In the genomic region with DNA sequence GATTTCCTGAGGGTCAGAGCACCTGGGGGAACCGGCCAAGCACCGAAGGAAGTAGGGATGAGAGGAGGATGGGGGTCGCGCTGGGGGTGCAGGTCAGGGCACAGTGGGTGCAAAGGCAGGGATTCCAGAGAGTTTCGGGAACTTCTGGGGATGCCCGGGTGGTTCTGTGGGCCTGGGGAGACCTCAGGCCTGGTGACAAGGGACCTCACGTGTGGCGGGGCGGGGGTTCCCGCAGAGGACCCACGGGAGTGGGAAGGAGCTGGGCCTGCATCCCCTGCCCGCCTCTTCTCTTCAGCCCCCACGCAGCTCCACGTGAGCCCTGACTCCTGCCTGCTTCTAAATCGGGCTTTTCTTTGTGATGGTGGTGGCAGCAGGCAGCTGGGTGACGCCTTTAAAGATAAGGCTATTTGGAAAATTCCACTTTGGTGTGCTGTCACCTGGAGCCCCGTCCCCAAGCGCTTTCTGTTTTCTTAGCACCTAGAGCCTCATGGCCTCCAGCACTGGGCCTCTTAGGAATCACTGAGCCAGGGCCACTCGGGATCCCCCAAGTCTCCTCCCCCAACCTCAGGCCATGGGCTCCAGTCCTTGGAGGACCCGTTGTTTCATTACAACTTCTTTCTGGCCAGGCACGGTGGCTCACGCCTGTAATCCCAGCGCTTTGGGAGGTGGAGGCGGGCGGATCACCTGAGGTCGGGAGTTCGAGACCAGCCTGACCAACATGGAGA, we compare ENCODE assay signal across 1 cellular context.
TF ChIP-seq lines count a peak whose summit lies in the region.

No MANE protein-coding gene starts in this region.

TF ChIP-seq in H1, 55 proteins besides CTCF, POLR2A, EP300 and RAD21:
- TF ChIP-seq TBP (IDR thresholded peaks at IDR 0.05; ENCODE audit: low read depth, low read length): no peak
- no peak for TF ChIP-seq CBX5 (IDR thresholded peaks at IDR 0.05; ENCODE audit: low read depth, low read length)
- no peak for TF ChIP-seq TAF1 (IDR thresholded peaks at IDR 0.05; ENCODE audit: low read depth, low read length)
- no peak for TF ChIP-seq CHD7 (IDR thresholded peaks at IDR 0.05; ENCODE audit: insufficient replicate concordance, low read length)
- TF ChIP-seq RFX5 (IDR thresholded peaks at IDR 0.05; ENCODE audit: borderline replicate concordance, low read depth, low read length): no peak
- no peak for TF ChIP-seq KDM5A (IDR thresholded peaks at IDR 0.05; ENCODE audit: low read length)
- no peak for TF ChIP-seq CHD2 (IDR thresholded peaks at IDR 0.05; ENCODE audit: low read length)
- no peak for TF ChIP-seq HDAC6 (IDR thresholded peaks at IDR 0.05; ENCODE audit: low read depth, low read length)
- no peak for TF ChIP-seq SUZ12 (IDR thresholded peaks at IDR 0.05; ENCODE audit: low read length)
- TF ChIP-seq TAF7 (optimal IDR thresholded peaks at IDR 0.05; ENCODE audit: borderline replicate concordance, low read depth, low read length): no peak
- TF ChIP-seq KDM1A (IDR thresholded peaks at IDR 0.05; ENCODE audit: borderline replicate concordance, low read length): no peak
- TF ChIP-seq BRCA1 (IDR thresholded peaks at IDR 0.05; ENCODE audit: low read depth, low read length): no peak
- TF ChIP-seq SIRT6 (IDR thresholded peaks at IDR 0.05; ENCODE audit: low read length): no peak
- TF ChIP-seq, protein P1, sequence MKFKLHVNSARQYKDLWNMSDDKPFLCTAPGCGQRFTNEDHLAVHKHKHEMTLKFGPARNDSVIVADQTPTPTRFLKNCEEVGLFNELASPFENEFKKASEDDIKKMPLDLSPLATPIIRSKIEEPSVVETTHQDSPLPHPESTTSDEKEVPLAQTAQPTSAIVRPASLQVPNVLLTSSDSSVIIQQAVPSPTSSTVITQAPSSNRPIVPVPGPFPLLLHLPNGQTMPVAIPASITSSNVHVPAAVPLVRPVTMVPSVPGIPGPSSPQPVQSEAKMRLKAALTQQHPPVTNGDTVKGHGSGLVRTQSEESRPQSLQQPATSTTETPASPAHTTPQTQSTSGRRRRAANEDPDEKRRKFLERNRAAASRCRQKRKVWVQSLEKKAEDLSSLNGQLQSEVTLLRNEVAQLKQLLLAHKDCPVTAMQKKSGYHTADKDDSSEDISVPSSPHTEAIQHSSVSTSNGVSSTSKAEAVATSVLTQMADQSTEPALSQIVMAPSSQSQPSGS (IDR thresholded peaks at IDR 0.05; ENCODE audit: low read length): no peak
- TF ChIP-seq CHD1 (IDR thresholded peaks at IDR 0.05; ENCODE audit: low read depth, low read length): no peak
- TF ChIP-seq SIN3A (conservative IDR thresholded peaks at IDR 0.05 in 1 of 2, IDR thresholded peaks at IDR 0.05 in 1 of 2; ENCODE audit: low read depth in 1 of 2, low read length in 2 of 2): no peak
- no peak for TF ChIP-seq GTF2F1 (IDR thresholded peaks at IDR 0.05; ENCODE audit: borderline replicate concordance, low read depth, low read length)
- TF ChIP-seq JUN (IDR thresholded peaks at IDR 0.05; ENCODE audit: low read depth, low read length): no peak
- no peak for TF ChIP-seq NRF1 (IDR thresholded peaks at IDR 0.05; ENCODE audit: low read depth, low read length)
TF ChIP-seq in H1: peak in this region for 0.
